In the genomic region with DNA sequence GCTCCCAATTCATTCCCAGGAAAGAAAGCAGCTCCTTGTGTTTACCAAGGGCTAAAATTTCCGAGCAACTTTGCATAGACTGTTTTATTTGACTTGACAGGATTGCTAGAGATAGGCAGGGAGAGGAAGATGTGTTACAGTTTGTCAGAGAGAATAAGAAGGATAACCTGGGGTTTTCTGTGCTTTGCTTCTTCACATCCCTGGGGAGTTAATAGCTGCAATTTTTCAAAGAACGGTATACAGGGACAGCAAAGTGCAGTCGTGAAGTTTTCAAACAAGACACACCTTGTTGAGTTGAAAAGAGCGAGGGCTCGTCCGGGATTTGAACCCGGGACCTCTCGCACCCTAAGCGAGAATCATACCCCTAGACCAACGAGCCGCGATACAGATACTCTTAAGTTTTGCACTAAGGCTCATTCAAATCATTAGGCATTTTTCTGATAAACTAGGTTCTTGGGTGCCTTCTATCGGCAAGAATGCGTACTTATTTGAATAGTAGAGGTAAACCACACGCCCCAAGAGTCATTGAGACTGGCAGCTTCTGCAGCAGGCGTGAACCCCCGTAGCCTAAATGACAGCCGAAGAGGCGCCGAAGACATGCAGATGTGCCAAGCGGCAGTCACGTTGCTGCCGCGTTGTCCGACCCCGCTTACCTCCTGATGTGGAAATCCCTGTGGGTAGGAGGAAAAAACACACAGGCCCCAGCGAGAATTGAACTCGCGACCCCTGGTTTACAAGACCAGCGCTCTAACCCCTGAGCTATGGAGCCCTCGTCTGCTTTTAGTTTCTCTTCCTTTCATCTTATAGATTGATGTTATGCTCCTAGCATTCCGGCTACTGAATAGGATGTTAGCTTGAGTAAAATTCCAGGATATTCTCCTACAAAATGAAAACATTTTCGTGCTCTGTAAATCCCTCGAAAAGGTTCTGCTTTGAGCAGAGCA, we compare ENCODE assay signal across 9 cellular contexts. TPM values are rescaled to one million over a fixed set of nuclear protein-coding genes. Genes with fewer than 3 reads are reported as not detected.
DNase-seq lines count a peak whose midpoint lies in the region; ATAC-seq, FAIRE-seq and TF ChIP-seq lines count a peak whose summit lies in the region.
"Had no signal": no experiment of that assay in that cellular context is flagged by ENCODE, and none has a peak within 500 bp of the region (broad histone marks: within the 10 kb centered on the region; RNA-seq: fewer than 3 reads in every experiment).

No MANE protein-coding gene starts in this region.

- H3K36me3 Mint-ChIP-seq in activated CD8-positive, alpha-beta memory T cell treated with anti-CD3 and anti-CD28 coated beads, Interleukin-2, amount 10 ng/mL, durations not matched to agents 7 days and 5 days = no peaks in the 10 kb centered on the region
- H3K36me3 Mint-ChIP-seq in mesothelial cell of epicardium = no peaks in the 10 kb centered on the region

- no peaks in the 10 kb centered on the region for H3K9me1 ChIP-seq in endothelial cell of umbilical vein (replicated peaks; ENCODE audit: control insufficient read depth, extremely low read depth, insufficient read depth, low read length)

- H3K9me3 Mint-ChIP-seq in activated CD8-positive, alpha-beta memory T cell treated with anti-CD3 and anti-CD28 coated beads, Interleukin-2, amount 10 ng/mL, durations not matched to agents 7 days and 5 days (ENCODE audit: low read depth) = no peaks in the 10 kb centered on the region
- H3K9me3 Mint-ChIP-seq in mesothelial cell of epicardium = no peaks in the 10 kb centered on the region
- H3K9me3 Mint-ChIP-seq: stimulated activated naive CD8-positive, alpha-beta T cell treated with anti-CD3 and anti-CD28 coated beads, Interleukin-15, Interleukin-2, amounts not matched to agents 100 ng/mL and 50 ng/mL, for 24 hours had no signal

- TF ChIP-seq CTCF in endothelial cell of umbilical vein (IDR thresholded peaks at IDR 0.05; ENCODE audit: extremely low read depth in 1 of 2, insufficient read depth in 1 of 2, low read depth in 1 of 2, low read length in 2 of 2) = peak; percentile 55 to 65
- TF ChIP-seq CTCF in mesothelial cell of epicardium (IDR thresholded peaks at IDR 0.05; ENCODE audit: unreplicated experiment) = peak; percentile 89

- H4K20me1 ChIP-seq in endothelial cell of umbilical vein (replicated peaks; ENCODE audit: control insufficient read depth, extremely low read depth, insufficient read depth, low read length) = no peaks in the 10 kb centered on the region

- peaks cover 3 to 6% of the 10 kb centered on the region in 2 experiments for H3K27me3 ChIP-seq in endothelial cell of umbilical vein (ENCODE audit: control insufficient read depth in 2 of 2, insufficient read depth in 2 of 2, low read length in 2 of 2)

- H3K4me1 Mint-ChIP-seq in activated CD8-positive, alpha-beta memory T cell treated with anti-CD3 and anti-CD28 coated beads, Interleukin-2, amount 10 ng/mL, durations not matched to agents 7 days and 5 days = peaks cover 24% of the 10 kb centered on the region
- peaks cover 9% of the 10 kb centered on the region for H3K4me1 Mint-ChIP-seq in mesothelial cell of epicardium

- no peaks in the 10 kb centered on the region for H3K27me3 Mint-ChIP-seq in activated CD8-positive, alpha-beta memory T cell treated with anti-CD3 and anti-CD28 coated beads, Interleukin-2, amount 10 ng/mL, durations not matched to agents 7 days and 5 days
- H3K27me3 Mint-ChIP-seq in mesothelial cell of epicardium (ENCODE audit: low read depth) = no peaks in the 10 kb centered on the region

- H2AFZ ChIP-seq in endothelial cell of umbilical vein (ENCODE audit: low read depth, low read length) = peak overlapping the region; percentile 85

- peak; percentile 52 for ATAC-seq in GM21367 (IDR thresholded peaks at IDR 0.05; ENCODE audit: unreplicated experiment)
- peak; percentile 80 for ATAC-seq in activated CD8-positive, alpha-beta memory T cell treated with anti-CD3 and anti-CD28 coated beads, Interleukin-2, amount 10 ng/mL, durations not matched to agents 7 days and 5 days

- dilution Hi-C loops in endothelial cell of umbilical vein (cut with MboI; ENCODE audit: extremely low pct_ligation_motif_present, low sequenced_read_pairs) = no loop called here

- H3K79me2 ChIP-seq in endothelial cell of umbilical vein (ENCODE audit: control insufficient read depth, insufficient read depth, low read length) = no peaks in the 10 kb centered on the region

- BruUV-seq in endothelial cell of umbilical vein (replicated peaks; lab: Mats Ljungman, UMichigan) = TSS peak; percentile 100

- FAIRE-seq in endothelial cell of umbilical vein (lab: Jason Lieb, UNC) = peak; percentile 91

- peak overlapping the region; percentile 48 to 86 (median 70) for H3K4me3 ChIP-seq in endothelial cell of umbilical vein (replicated peaks in 1 of 3; ENCODE audit: insufficient read depth in 1 of 3, low read depth in 1 of 3, low read length in 3 of 3)

- no peak for TF ChIP-seq POLR2A in endothelial cell of umbilical vein (IDR thresholded peaks at IDR 0.05; ENCODE audit: low read depth, low read length)

- H3K4me2 ChIP-seq in endothelial cell of umbilical vein (ENCODE audit: insufficient read depth, low read length) = peak overlapping the region; percentile 92

- no peaks in the 10 kb centered on the region for H3K9me3 ChIP-seq in endothelial cell of umbilical vein (replicated peaks; ENCODE audit: control insufficient read depth, insufficient read depth, low read length)

- CTCF ChIA-PET in activated CD8-positive, alpha-beta memory T cell treated with anti-CD3 and anti-CD28 coated beads, Interleukin-2, amount 10 ng/mL, durations not matched to agents 7 days and 5 days (lab: Charles Lee) = interaction anchor here (0.6 to 3.3 kb wide), 24 partner anchors 10 to 286 kb away, joined by 3 to 28 read pairs (median 4); partner anchors contain the start of genes ANG, APEX1, CCNB1IP1 and OSGEP
- CTCF ChIA-PET in endothelial cell of umbilical vein (lab: Charles Lee) = interaction anchor here (0.9 to 3.0 kb wide), 18 partner anchors 9 to 355 kb away, joined by 3 to 49 read pairs (median 4); partner anchors contain the start of genes ANG, APEX1, OSGEP and PARP2

- H3K27ac ChIP-seq in endothelial cell of umbilical vein (ENCODE audit: insufficient read depth, low read depth, low read length) = peak overlapping the region; percentile 27

- no peak overlapping the region for H3K4me3 Mint-ChIP-seq in activated CD8-positive, alpha-beta memory T cell treated with anti-CD3 and anti-CD28 coated beads, Interleukin-2, amount 10 ng/mL, durations not matched to agents 7 days and 5 days
- H3K4me3 Mint-ChIP-seq in mesothelial cell of epicardium = no peak overlapping the region
- H3K4me3 Mint-ChIP-seq: stimulated activated naive CD8-positive, alpha-beta T cell treated with anti-CD3 and anti-CD28 coated beads, Interleukin-15, Interleukin-2, amounts not matched to agents 100 ng/mL and 50 ng/mL, for 24 hours had no signal

- intact Hi-C loops in endothelial cell of umbilical vein (cut with micrococcal nuclease) = loop anchor here (1.0 to 5.0 kb wide), 6 partner anchors 12 to 359 kb away; partner anchors contain the start of gene RNASE4

- H3K27ac Mint-ChIP-seq in activated CD8-positive, alpha-beta memory T cell treated with anti-CD3 and anti-CD28 coated beads, Interleukin-2, amount 10 ng/mL, durations not matched to agents 7 days and 5 days = no peak overlapping the region
- H3K27ac Mint-ChIP-seq in mesothelial cell of epicardium = no peak overlapping the region
- H3K27ac Mint-ChIP-seq: stimulated activated naive CD8-positive, alpha-beta T cell treated with anti-CD3 and anti-CD28 coated beads, Interleukin-15, Interleukin-2, amounts not matched to agents 100 ng/mL and 50 ng/mL, for 24 hours had no signal

- DNase-seq in COLO829 (ENCODE audit: low spot score) (peak; percentile 96), HS-5 (ENCODE audit: low read depth) (peak; percentile 98), NOMO-1 (lab: John Stamatoyannopoulos, UW; ENCODE audit: unreplicated experiment in 2 of 2) (peak; percentile 89 to 94), endothelial cell of umbilical vein (ENCODE audit: low read depth, low spot score) (peak; percentile 97), mesothelial cell of epicardium (ENCODE audit: low spot score in 2 of 2, unreplicated experiment in 2 of 2) (peak; percentile 44 to 81)
- DNase-seq in activated CD8-positive, alpha-beta memory T cell treated with anti-CD3 and anti-CD28 coated beads, Interleukin-2, amount 10 ng/mL, durations not matched to agents 7 days and 5 days = peak; percentile 91
- DNase-seq in stimulated activated CD8-positive, alpha-beta memory T cell treated with anti-CD3 and anti-CD28 coated beads, Interleukin-15, amount 100 ng/mL, for 4 hours (ENCODE audit: low read depth in 2 of 2) = peak; percentile 71 to 78

- POLR2A ChIA-PET in endothelial cell of umbilical vein (lab: Charles Lee) = interaction anchor here (1.5 to 1.9 kb wide), 2 partner anchors 70 to 270 kb away, joined by 4 to 8 read pairs; partner anchors contain the start of gene PARP2

- H3K4me1 ChIP-seq in endothelial cell of umbilical vein (ENCODE audit: control insufficient read depth, extremely low read depth, insufficient read depth, low read length) = peaks cover 11% of the 10 kb centered on the region

- H3K9ac ChIP-seq in endothelial cell of umbilical vein (replicated peaks; ENCODE audit: extremely low read depth, insufficient read depth, low read length) = peak overlapping the region; percentile 76

- H3K36me3 ChIP-seq in endothelial cell of umbilical vein (ENCODE audit: control insufficient read depth in 2 of 2, extremely low read depth in 1 of 2, insufficient read depth in 2 of 2, low read length in 2 of 2) = no peaks in the 10 kb centered on the region

RNA-seq across cellular contexts. Expression of gene RNASE12, which starts 22.2 kb away (rescaled TPM):
- not detected for total RNA-seq in activated CD8-positive, alpha-beta memory T cell treated with anti-CD3 and anti-CD28 coated beads, Interleukin-2, amount 10 ng/mL, durations not matched to agents 7 days and 5 days
- total RNA-seq in endothelial cell of umbilical vein (not detected in 2 replicates), mesothelial cell of epicardium (not detected in 3 replicates)
- not detected in 2 replicates for polyA plus RNA-seq in endothelial cell of umbilical vein
- polyA plus RNA-seq in endothelial cell of umbilical vein (2011; cell fraction: cytosol; rRNA removed) = not detected in 2 replicates
- not detected in 2 replicates for polyA plus RNA-seq in endothelial cell of umbilical vein (2011; cell fraction: nucleus; rRNA removed)
- polyA plus RNA-seq in endothelial cell of umbilical vein (2012) = not detected in 2 replicates
- not detected in 2 replicates for polyA minus RNA-seq in endothelial cell of umbilical vein
- not detected for polyA minus RNA-seq in endothelial cell of umbilical vein (2011; cell fraction: cytosol; rRNA and poly(A)+ RNA removed)
- polyA minus RNA-seq in endothelial cell of umbilical vein (2011; cell fraction: nucleus; rRNA and poly(A)+ RNA removed) = not detected in 2 replicates

RNA-seq across cellular contexts. Expression of gene RNASE11, which starts 25.6 kb away (rescaled TPM):
- total RNA-seq in activated CD8-positive, alpha-beta memory T cell treated with anti-CD3 and anti-CD28 coated beads, Interleukin-2, amount 10 ng/mL, durations not matched to agents 7 days and 5 days = not detected
- total RNA-seq in endothelial cell of umbilical vein (not detected in 2 replicates), mesothelial cell of epicardium (not detected in 3 replicates)
- polyA plus RNA-seq in endothelial cell of umbilical vein = not detected in 2 replicates
- not detected in 2 replicates for polyA plus RNA-seq in endothelial cell of umbilical vein (2011; cell fraction: cytosol; rRNA removed)
- not detected in 2 replicates for polyA plus RNA-seq in endothelial cell of umbilical vein (2011; cell fraction: nucleus; rRNA removed)
- not detected in 2 replicates for polyA plus RNA-seq in endothelial cell of umbilical vein (2012)
- not detected in 2 replicates for polyA minus RNA-seq in endothelial cell of umbilical vein
- polyA minus RNA-seq in endothelial cell of umbilical vein (2011; cell fraction: cytosol; rRNA and poly(A)+ RNA removed) = not detected
- polyA minus RNA-seq in endothelial cell of umbilical vein (2011; cell fraction: nucleus; rRNA and poly(A)+ RNA removed) = not detected in 2 replicates

RNA-seq across cellular contexts. Expression of gene OR6S1, which starts 28.1 kb away (rescaled TPM):
- total RNA-seq in activated CD8-positive, alpha-beta memory T cell treated with anti-CD3 and anti-CD28 coated beads, Interleukin-2, amount 10 ng/mL, durations not matched to agents 7 days and 5 days = not detected
- total RNA-seq in endothelial cell of umbilical vein = not detected in 2 replicates
- not detected in 2 replicates for polyA plus RNA-seq in endothelial cell of umbilical vein
- polyA plus RNA-seq in endothelial cell of umbilical vein (2011; cell fraction: cytosol; rRNA removed) = not detected in 2 replicates
- polyA plus RNA-seq in endothelial cell of umbilical vein (2011; cell fraction: nucleus; rRNA removed) = not detected in 2 replicates
- not detected in 2 replicates for polyA plus RNA-seq in endothelial cell of umbilical vein (2012)
- polyA minus RNA-seq in endothelial cell of umbilical vein = not detected in 2 replicates
- polyA minus RNA-seq in endothelial cell of umbilical vein (2011; cell fraction: cytosol; rRNA and poly(A)+ RNA removed) = not detected
- polyA minus RNA-seq in endothelial cell of umbilical vein (2011; cell fraction: nucleus; rRNA and poly(A)+ RNA removed) = not detected in 2 replicates
- not detected in 3 replicates for total RNA-seq in mesothelial cell of epicardium

RNA-seq across cellular contexts. Expression of gene RNASE9, which starts 52.5 kb away (rescaled TPM):
- not detected for total RNA-seq in activated CD8-positive, alpha-beta memory T cell treated with anti-CD3 and anti-CD28 coated beads, Interleukin-2, amount 10 ng/mL, durations not matched to agents 7 days and 5 days
- total RNA-seq in endothelial cell of umbilical vein (not detected in 2 replicates), mesothelial cell of epicardium (not detected in 3 replicates)
- polyA plus RNA-seq in endothelial cell of umbilical vein = not detected in 2 replicates
- polyA plus RNA-seq in endothelial cell of umbilical vein (2011; cell fraction: cytosol; rRNA removed) = not detected in 2 replicates
- not detected in 2 replicates for polyA plus RNA-seq in endothelial cell of umbilical vein (2011; cell fraction: nucleus; rRNA removed)
- polyA plus RNA-seq in endothelial cell of umbilical vein (2012) = not detected in 2 replicates
- not detected in 2 replicates for polyA minus RNA-seq in endothelial cell of umbilical vein
- polyA minus RNA-seq in endothelial cell of umbilical vein (2011; cell fraction: cytosol; rRNA and poly(A)+ RNA removed) = not detected
- polyA minus RNA-seq in endothelial cell of umbilical vein (2011; cell fraction: nucleus; rRNA and poly(A)+ RNA removed) = not detected in 2 replicates

Comparison
In these comparisons a context has a peak if more than half of its experiments do, and no peak if none do; other contexts are left out.
1. Peak in every context shown above with its lines: DNase-seq, ATAC-seq, H3K4me3 ChIP-seq and H3K27ac ChIP-seq.